1 cellular context compared by ENCODE assay signal in the genomic region with DNA sequence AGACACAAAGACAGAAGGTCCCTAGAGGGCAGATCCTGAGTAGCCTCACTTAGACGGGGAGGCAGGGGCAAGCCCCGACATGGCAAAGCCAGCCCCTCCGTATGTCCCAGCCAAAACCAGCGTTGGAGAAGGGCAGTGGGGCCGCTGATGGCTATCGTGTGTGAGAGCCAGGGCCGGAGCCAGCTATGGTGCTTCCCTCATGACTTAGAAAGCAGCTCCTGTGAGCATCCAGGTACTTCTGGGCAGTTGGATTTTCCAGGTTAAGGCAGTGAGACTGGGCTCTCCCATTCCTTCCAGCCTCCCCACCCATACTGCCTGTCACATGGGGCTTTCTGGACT.
TF ChIP-seq lines count a peak whose summit lies in the region.

No MANE protein-coding gene starts in this region.

TF ChIP-seq in HEK293, 187 proteins besides CTCF, POLR2A, EP300 and RAD21 (continued from another document):
- TF ChIP-seq, protein P1, sequence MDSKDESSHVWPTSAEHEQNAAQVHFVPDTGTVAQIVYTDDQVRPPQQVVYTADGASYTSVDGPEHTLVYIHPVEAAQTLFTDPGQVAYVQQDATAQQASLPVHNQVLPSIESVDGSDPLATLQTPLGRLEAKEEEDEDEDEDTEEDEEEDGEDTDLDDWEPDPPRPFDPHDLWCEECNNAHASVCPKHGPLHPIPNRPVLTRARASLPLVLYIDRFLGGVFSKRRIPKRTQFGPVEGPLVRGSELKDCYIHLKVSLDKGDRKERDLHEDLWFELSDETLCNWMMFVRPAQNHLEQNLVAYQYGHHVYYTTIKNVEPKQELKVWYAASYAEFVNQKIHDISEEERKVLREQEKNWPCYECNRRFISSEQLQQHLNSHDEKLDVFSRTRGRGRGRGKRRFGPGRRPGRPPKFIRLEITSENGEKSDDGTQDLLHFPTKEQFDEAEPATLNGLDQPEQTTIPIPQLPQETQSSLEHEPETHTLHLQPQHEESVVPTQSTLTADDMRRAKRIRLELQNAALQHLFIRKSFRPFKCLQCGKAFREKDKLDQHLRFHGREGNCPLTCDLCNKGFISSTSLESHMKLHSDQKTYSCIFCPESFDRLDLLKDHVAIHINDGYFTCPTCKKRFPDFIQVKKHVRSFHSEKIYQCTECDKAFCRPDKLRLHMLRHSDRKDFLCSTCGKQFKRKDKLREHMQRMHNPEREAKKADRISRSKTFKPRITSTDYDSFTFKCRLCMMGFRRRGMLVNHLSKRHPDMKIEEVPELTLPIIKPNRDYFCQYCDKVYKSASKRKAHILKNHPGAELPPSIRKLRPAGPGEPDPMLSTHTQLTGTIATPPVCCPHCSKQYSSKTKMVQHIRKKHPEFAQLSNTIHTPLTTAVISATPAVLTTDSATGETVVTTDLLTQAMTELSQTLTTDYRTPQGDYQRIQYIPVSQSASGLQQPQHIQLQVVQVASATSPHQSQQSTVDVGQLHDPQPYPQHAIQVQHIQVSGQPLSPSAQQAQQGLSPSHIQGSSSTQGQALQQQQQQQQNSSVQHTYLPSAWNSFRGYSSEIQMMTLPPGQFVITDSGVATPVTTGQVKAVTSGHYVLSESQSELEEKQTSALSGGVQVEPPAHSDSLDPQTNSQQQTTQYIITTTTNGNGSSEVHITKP (tag by site-specific recombination; IDR thresholded peaks at IDR 0.05), result 0 out of 2 replicates have a peak, but pooled peaks have one; percentile 32
